ENCODE assay signal across 16 cellular contexts in the genomic region with DNA sequence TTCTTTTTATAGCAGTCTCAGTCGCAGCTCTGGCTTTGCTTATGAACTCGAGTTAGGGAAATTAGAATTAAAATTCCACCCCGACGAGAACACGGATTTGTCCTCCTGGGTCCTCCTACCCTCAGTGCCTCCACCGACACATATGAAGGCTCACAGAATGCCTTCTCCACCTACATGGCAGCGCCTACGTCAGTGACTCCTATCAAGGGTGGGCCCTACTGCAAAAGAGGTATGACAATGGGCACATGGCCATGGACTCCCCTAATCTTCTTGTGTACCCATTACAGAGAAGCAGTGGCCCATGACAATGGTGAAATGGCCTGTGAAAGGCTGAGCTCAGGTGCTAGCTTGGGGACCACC.
A peak's percentile ranks its signal among the peaks of the same experiment; 100 is the strongest.
DNase-seq lines count a peak whose midpoint lies in the region; ATAC-seq and TF ChIP-seq lines count a peak whose summit lies in the region.
"Had no signal": no experiment of that assay in that cellular context is flagged by ENCODE, and none has a peak within 500 bp of the region (broad histone marks: within the 10 kb centered on the region; RNA-seq: fewer than 3 reads in every experiment).

No MANE protein-coding gene starts in this region.

- peak overlapping the region in 6 of 7 donors; percentile 46 to 88 (median 72) for H3K27ac Mint-ChIP-seq in CD14-positive monocyte
- H3K27ac Mint-ChIP-seq: immature natural killer cell had no signal

- 11% methylated on average over 5 of the region's 8 CpGs; no CpG with 5 or more reads in 1 of the 2 donors for WGBS in gastroesophageal sphincter (ENCODE audit: low coverage in 1 of 2), 2 donors
- WGBS in smooth muscle cell (ENCODE audit: low lambda C conversion rate): 74% methylated on average over 8 of the region's 8 CpGs

- H3K4me2 ChIP-seq in OCI-LY3 (ENCODE audit: low read length) (peak overlapping the region; percentile 23), smooth muscle cell (peak overlapping the region; percentile 24)

- ATAC-seq in gastroesophageal sphincter (no peak), HG02884 (IDR thresholded peaks at IDR 0.05; ENCODE audit: unreplicated experiment) (no peak), GM18511 (IDR thresholded peaks at IDR 0.05; ENCODE audit: unreplicated experiment) (no peak)

- H3K9ac ChIP-seq in OCI-LY3 (ENCODE audit: low read length) (peak overlapping the region; percentile 59; the same call in 1 of the 2 replicates), smooth muscle cell (ENCODE audit: low read depth) (no peak overlapping the region)
- H3K9ac ChIP-seq: GM23248 had no signal

- peak overlapping the region in 1 of 2 donors; percentile 52 for H3K4me3 Mint-ChIP-seq in CD14-positive monocyte
- H3K4me3 Mint-ChIP-seq: immature natural killer cell had no signal

- H3K27ac ChIP-seq in OCI-LY3 (ENCODE audit: low read length) (no peak overlapping the region), gastroesophageal sphincter (peak overlapping the region in 3 of 4 donors; percentile 58 to 70 (median 70)), smooth muscle cell (ENCODE audit: low read depth) (peak overlapping the region; percentile 50)
- H3K27ac ChIP-seq: colonic mucosa, GM23248 had no signal

- H3K4me1 ChIP-seq in OCI-LY3 (ENCODE audit: low read length) (peaks cover 97% of the 10 kb centered on the region), gastroesophageal sphincter (peaks cover 8 to 56% (median 21%) of the 10 kb centered on the region in 3 donors), smooth muscle cell (ENCODE audit: low read depth) (peaks cover 27% of the 10 kb centered on the region)
- H3K4me1 ChIP-seq: colonic mucosa had no signal

- DNase-seq in CD14-positive monocyte (ENCODE audit: low spot score) (no peak), smooth muscle cell (lab: John Stamatoyannopoulos, UW; ENCODE audit: unreplicated experiment) (no peak), germinal center (ENCODE audit: low spot score) (no peak), hippocampal formation (lab: John Stamatoyannopoulos, UW) (no peak)
- DNase-seq: activated naive CD4-positive, alpha-beta T cell treated with Interleukin-2 at 50 U/mL for 16 hours; colonic mucosa; DMS 273 treated with DMSO at 0.1 percent for 48 hours; immature natural killer cell; NCI-H748 treated with DMSO at 0.1 percent for 48 hours; retina; stimulated activated CD4-positive, alpha-beta T cell treated with anti-CD3 and anti-CD28 coated beads, Interleukin-2, amount 100 ng/mL, for 24 hours had no signal

- H3K36me3 ChIP-seq in OCI-LY3 (replicated peaks; ENCODE audit: low read depth, low read length) (no peaks in the 10 kb centered on the region), gastroesophageal sphincter (no peaks in the 10 kb centered on the region), smooth muscle cell (ENCODE audit: low read depth) (no peaks in the 10 kb centered on the region)
- H3K36me3 ChIP-seq: colonic mucosa had no signal

- H3K27me3 ChIP-seq in OCI-LY3 (ENCODE audit: low read depth, low read length) (no peaks in the 10 kb centered on the region), gastroesophageal sphincter (no peaks in the 10 kb centered on the region), smooth muscle cell (ENCODE audit: low read depth) (no peaks in the 10 kb centered on the region)
- H3K27me3 ChIP-seq: colonic mucosa had no signal

- H2AFZ ChIP-seq in OCI-LY3 (ENCODE audit: low read depth, low read length) (no peak overlapping the region), smooth muscle cell (ENCODE audit: low read depth) (no peak overlapping the region)
- H2AFZ ChIP-seq: GM23248 had no signal

- H3K4me1 Mint-ChIP-seq in CD14-positive monocyte: peaks cover 65% of the 10 kb centered on the region

- no peak for TF ChIP-seq CTCF in CD14-positive monocyte (IDR thresholded peaks at IDR 0.05)
- TF ChIP-seq CTCF in OCI-LY3 (IDR thresholded peaks at IDR 0.05; ENCODE audit: low read depth, low read length): no peak
- TF ChIP-seq CTCF in gastroesophageal sphincter (IDR thresholded peaks at IDR 0.05): no peak
- no peak for TF ChIP-seq CTCF in smooth muscle cell (IDR thresholded peaks at IDR 0.05; ENCODE audit: borderline replicate concordance, insufficient read depth, poor library complexity, severe bottlenecking)

- peaks cover 0 to 3% (median 0%) of the 10 kb centered on the region in 7 donors for H3K9me3 Mint-ChIP-seq in CD14-positive monocyte
- H3K9me3 Mint-ChIP-seq: immature natural killer cell had no signal

- intact Hi-C loops in CD14-positive monocyte (cut with micrococcal nuclease): loop anchor here (2.0 to 5.0 kb wide), 3 partner anchors 33 to 170 kb away; no protein-coding TSS in a partner anchor

- H3K79me2 ChIP-seq in OCI-LY3 (ENCODE audit: low read length) (0 out of 2 replicates have a peak, but pooled peaks cover 3% of the 10 kb centered on the region), smooth muscle cell (ENCODE audit: low read depth) (no peaks in the 10 kb centered on the region)

- peaks cover 9 to 15% (median 12%) of the 10 kb centered on the region in 3 donors for H3K27me3 Mint-ChIP-seq in CD14-positive monocyte (ENCODE audit: low read depth in 3 of 3)

- peaks cover 19% of the 10 kb centered on the region for H3F3A ChIP-seq in smooth muscle cell (ENCODE audit: low read depth)

- H3K4me3 ChIP-seq in OCI-LY3 (ENCODE audit: low read length) (no peak overlapping the region), gastroesophageal sphincter (no peak overlapping the region), smooth muscle cell (no peak overlapping the region)
- H3K4me3 ChIP-seq: colonic mucosa, GM23248 had no signal

- no peak for TF ChIP-seq EP300 in gastroesophageal sphincter (IDR thresholded peaks at IDR 0.05)

- no peaks in the 10 kb centered on the region for H4K20me1 ChIP-seq in OCI-LY3 (ENCODE audit: insufficient read depth, low read length)
- H4K20me1 ChIP-seq in smooth muscle cell (ENCODE audit: low read depth): no peaks in the 10 kb centered on the region

- peaks cover 13 to 26% of the 10 kb centered on the region in 2 donors for H3K36me3 Mint-ChIP-seq in CD14-positive monocyte

- no peak for TF ChIP-seq POLR2A in gastroesophageal sphincter (IDR thresholded peaks at IDR 0.05)

- H3K9me3 ChIP-seq in OCI-LY3 (ENCODE audit: insufficient read depth, low read length) (no peaks in the 10 kb centered on the region), gastroesophageal sphincter (no peaks in the 10 kb centered on the region), smooth muscle cell (replicated peaks; ENCODE audit: low read depth) (no peaks in the 10 kb centered on the region)
- H3K9me3 ChIP-seq: colonic mucosa had no signal
